ENCODE assay signal across 21 cellular contexts in the genomic region with DNA sequence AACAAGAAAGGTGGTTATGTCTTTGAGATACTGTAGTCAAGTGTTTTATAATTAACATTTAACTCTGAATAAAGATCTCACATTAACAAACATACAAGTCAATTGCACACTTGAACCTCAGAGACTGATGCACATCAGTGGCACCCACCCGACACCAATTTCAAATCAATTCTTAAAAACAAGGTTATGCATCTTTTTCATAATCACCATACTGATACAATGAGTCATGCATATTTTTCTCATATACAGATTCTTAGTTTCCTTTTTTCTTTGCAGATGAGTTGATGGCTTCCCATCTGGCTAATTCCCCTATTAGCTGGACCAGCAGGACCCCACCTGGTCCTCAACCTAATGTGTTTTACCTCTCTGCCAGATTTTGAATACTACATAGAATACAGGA.
DNase-seq lines count a peak whose midpoint lies in the region; ATAC-seq and TF ChIP-seq lines count a peak whose summit lies in the region.
"Had no signal": no experiment of that assay in that cellular context is flagged by ENCODE, and none has a peak within 500 bp of the region (broad histone marks: within the 10 kb centered on the region; RNA-seq: fewer than 3 reads in every experiment).

No MANE protein-coding gene starts in this region.

- H3K4me1 ChIP-seq in mucosa of descending colon (ENCODE audit: low read depth): no peaks in the 10 kb centered on the region
- H3K4me1 ChIP-seq: left ventricle myocardium inferior, right lobe of liver, upper lobe of right lung had no signal

- CTCF ChIA-PET in activated CD8-positive, alpha-beta T cell treated with anti-CD3 and anti-CD28 coated beads for 36 hours (lab: Charles Lee): interaction anchor here (1.1 to 1.7 kb wide), 2 partner anchors 376 to 465 kb away, joined by 3 to 8 read pairs; no protein-coding TSS in a partner anchor

- intact Hi-C loops in activated CD8-positive, alpha-beta T cell treated with anti-CD3 and anti-CD28 coated beads for 36 hours (cut with micrococcal nuclease): loop anchor here (10.0 kb wide), 1 partner anchor 309 kb away; no protein-coding TSS in a partner anchor
- intact Hi-C loops in mucosa of descending colon (cut with DNase I, micrococcal nuclease): no loop called here

- no peak overlapping the region for H3K4me3 Mint-ChIP-seq in activated T-cell treated with anti-CD3 and anti-CD28 coated beads, Interleukin-2, amount 50 U/mL, for 24 hours
- no peak overlapping the region for H3K4me3 Mint-ChIP-seq in activated CD8-positive, alpha-beta T cell treated with anti-CD3 and anti-CD28 coated beads for 36 hours
- H3K4me3 Mint-ChIP-seq: CD14-positive monocyte, mesothelial cell of epicardium, neural crest cell had no signal

- H3K9me3 Mint-ChIP-seq in activated T-cell treated with anti-CD3 and anti-CD28 coated beads, Interleukin-2, amount 50 U/mL, for 24 hours: no peaks in the 10 kb centered on the region
- no peaks in the 10 kb centered on the region for H3K9me3 Mint-ChIP-seq in activated CD8-positive, alpha-beta T cell treated with anti-CD3 and anti-CD28 coated beads for 36 hours
- H3K9me3 Mint-ChIP-seq: mesothelial cell of epicardium; neural crest cell; T-helper 1 cell treated with Interleukin-12 subunit alpha and Interleukin-12 subunit beta and Interleukin-4 antibody, amounts not matched to agents 30 μg/mL and 1 μg/mL, for 36 hours had no signal

- no peaks in the 10 kb centered on the region for H3K36me3 ChIP-seq in mucosa of descending colon (ENCODE audit: low read depth)
- H3K36me3 ChIP-seq: left ventricle myocardium inferior, right lobe of liver, upper lobe of right lung had no signal

- H3K36me3 Mint-ChIP-seq in activated T-cell treated with anti-CD3 and anti-CD28 coated beads, Interleukin-2, amount 50 U/mL, for 24 hours (ENCODE audit: low read depth): no peaks in the 10 kb centered on the region
- H3K36me3 Mint-ChIP-seq in activated CD8-positive, alpha-beta T cell treated with anti-CD3 and anti-CD28 coated beads for 36 hours (ENCODE audit: low read depth): no peaks in the 10 kb centered on the region
- H3K36me3 Mint-ChIP-seq: CD14-positive monocyte, mesothelial cell of epicardium had no signal

- ATAC-seq in activated CD8-positive, alpha-beta T cell treated with anti-CD3 and anti-CD28 coated beads for 36 hours: peak; percentile 28
- ATAC-seq in mucosa of descending colon: no peak
- ATAC-seq: right lobe of liver, upper lobe of right lung had no signal

- no peaks in the 10 kb centered on the region for H3K9me3 ChIP-seq in mucosa of descending colon
- H3K9me3 ChIP-seq: left ventricle myocardium inferior, right lobe of liver, upper lobe of right lung had no signal

- H3K4me1 Mint-ChIP-seq in activated T-cell treated with anti-CD3 and anti-CD28 coated beads, Interleukin-2, amount 50 U/mL, for 24 hours (ENCODE audit: low read depth): peaks cover 37% of the 10 kb centered on the region
- peaks cover 35% of the 10 kb centered on the region for H3K4me1 Mint-ChIP-seq in activated CD8-positive, alpha-beta T cell treated with anti-CD3 and anti-CD28 coated beads for 36 hours (ENCODE audit: low read depth)
- H3K4me1 Mint-ChIP-seq: neural crest cell had no signal

- peak; percentile 37 for DNase-seq in activated T-cell treated with anti-CD3 and anti-CD28 coated beads, Interleukin-2, amount 50 U/mL, for 24 hours
- no peak for DNase-seq in activated T-cell treated with anti-CD3 and anti-CD28 coated beads, Interleukin-2, amount 50 U/mL, for 1 hour
- peak; percentile 15 for DNase-seq in GM12865 (ENCODE audit: low read depth)
- DNase-seq in activated CD8-positive, alpha-beta T cell treated with anti-CD3 and anti-CD28 coated beads for 36 hours: peak; percentile 13
- DNase-seq in iris pigment epithelial cell (ENCODE audit: low read depth): peak; percentile 24
- no peak for DNase-seq in effector CD4-positive, alpha-beta T cell
- DNase-seq in mucosa of descending colon: no peak
- no peak for DNase-seq in cerebellar nuclear complex (lab: John Stamatoyannopoulos, UW)
- DNase-seq: ACHN, anterior cingulate cortex, dorsolateral prefrontal cortex, head of caudate nucleus, left ventricle myocardium inferior, NCI-H1417 treated with DMSO at 0.1 percent for 48 hours, right lobe of liver, substantia nigra, upper lobe of right lung had no signal

- no peaks in the 10 kb centered on the region for H3K27me3 Mint-ChIP-seq in activated T-cell treated with anti-CD3 and anti-CD28 coated beads, Interleukin-2, amount 50 U/mL, for 24 hours
- no peaks in the 10 kb centered on the region for H3K27me3 Mint-ChIP-seq in activated CD8-positive, alpha-beta T cell treated with anti-CD3 and anti-CD28 coated beads for 36 hours

- TF ChIP-seq CTCF in GM12865 (IDR thresholded peaks at IDR 0.05; ENCODE audit: insufficient read depth, low read depth, low read length, missing control alignments) (no peak), mucosa of descending colon (IDR thresholded peaks at IDR 0.05) (no peak)
- no peak for TF ChIP-seq CTCF in activated CD8-positive, alpha-beta T cell treated with anti-CD3 and anti-CD28 coated beads for 36 hours (IDR thresholded peaks at IDR 0.05)

- H3K4me3 ChIP-seq in GM12865 (ENCODE audit: low read depth, low read length) (no peak overlapping the region), mucosa of descending colon (no peak overlapping the region)
- H3K4me3 ChIP-seq: dorsolateral prefrontal cortex, left ventricle myocardium inferior, right lobe of liver, upper lobe of right lung had no signal

- POLR2A ChIA-PET in activated CD8-positive, alpha-beta T cell treated with anti-CD3 and anti-CD28 coated beads for 36 hours (lab: Charles Lee): no interaction called here

- no peak overlapping the region for H3K27ac Mint-ChIP-seq in activated T-cell treated with anti-CD3 and anti-CD28 coated beads, Interleukin-2, amount 50 U/mL, for 24 hours
- H3K27ac Mint-ChIP-seq in activated CD8-positive, alpha-beta T cell treated with anti-CD3 and anti-CD28 coated beads for 36 hours: peak overlapping the region; percentile 49
- H3K27ac Mint-ChIP-seq: CD14-positive monocyte; mesothelial cell of epicardium; T-helper 1 cell treated with Interleukin-12 subunit alpha and Interleukin-12 subunit beta and Interleukin-4 antibody, amounts not matched to agents 30 μg/mL and 1 μg/mL, for 36 hours had no signal

Comparison
In these comparisons a context has a peak if more than half of its experiments do, and no peak if none do; other contexts are left out.
1. DNase-seq: peak in activated T-cell treated with anti-CD3 and anti-CD28 coated beads, Interleukin-2, amount 50 U/mL, for 24 hours (single experiment), GM12865 (single experiment), activated CD8-positive, alpha-beta T cell treated with anti-CD3 and anti-CD28 coated beads for 36 hours (single experiment) and iris pigment epithelial cell (single experiment); none in activated T-cell treated with anti-CD3 and anti-CD28 coated beads, Interleukin-2, amount 50 U/mL, for 1 hour (single experiment), effector CD4-positive, alpha-beta T cell (single experiment), mucosa of descending colon (0 of 3) and cerebellar nuclear complex (0 of 2).